In genomic region chr3:172515130-172515918, GRCh38 we compare ENCODE assay signal across 13 cellular contexts. TPM values are rescaled to one million over a fixed set of nuclear protein-coding genes. Genes with fewer than 3 reads are reported as not detected.
DNase-seq lines count a peak whose midpoint lies in the region; ATAC-seq, FAIRE-seq and TF ChIP-seq lines count a peak whose summit lies in the region.
"Had no signal": no experiment of that assay in that cellular context is flagged by ENCODE, and none has a peak within 500 bp of the region (broad histone marks: within the 10 kb centered on the region; RNA-seq: fewer than 3 reads in every experiment).

No MANE protein-coding gene starts in this region.

- peak overlapping the region; percentile 68 for H3K27ac ChIP-seq in DND-41 (ENCODE audit: low read length)
- peak overlapping the region; percentile 51 to 92 (median 70) for H3K27ac ChIP-seq in Peyer's patch
- H3K27ac ChIP-seq in neutrophil: peak overlapping the region; percentile 92

- no peak overlapping the region for H3K4me3 ChIP-seq in DND-41 (ENCODE audit: low read depth in 1 of 2, low read length in 2 of 2)
- no peak overlapping the region for H3K4me3 ChIP-seq in Peyer's patch
- peak overlapping the region; percentile 22 to 42 for H3K4me3 ChIP-seq in neutrophil (ENCODE audit: low read depth in 1 of 2, low read length in 1 of 2)

- peaks cover 84% of the 10 kb centered on the region for H3K36me3 ChIP-seq in DND-41 (ENCODE audit: insufficient read depth, low read length)
- peaks cover 0 to 43% (median 0%) of the 10 kb centered on the region in 3 donors for H3K36me3 ChIP-seq in Peyer's patch
- peaks cover 72% of the 10 kb centered on the region for H3K36me3 ChIP-seq in neutrophil

- peaks cover 44% of the 10 kb centered on the region for H3K36me3 Mint-ChIP-seq in effector memory CD8-positive, alpha-beta T cell (ENCODE audit: insufficient read depth)

- H2AFZ ChIP-seq in DND-41 (ENCODE audit: low read depth, low read length): no peak overlapping the region

- peak overlapping the region; percentile 7; the same call in 1 of the 2 replicates for H3K9ac ChIP-seq in DND-41 (ENCODE audit: low read depth, low read length)

- no peak for TF ChIP-seq CTCF in DND-41 (IDR thresholded peaks at IDR 0.05; ENCODE audit: borderline replicate concordance, extremely low read depth, low read length, poor library complexity, severe bottlenecking)
- no peak for TF ChIP-seq CTCF in Peyer's patch (IDR thresholded peaks at IDR 0.05)
- no peak for TF ChIP-seq CTCF in neutrophil (IDR thresholded peaks at IDR 0.05)

- H3K27me3 ChIP-seq in DND-41 (ENCODE audit: insufficient read depth, low read length, poor library complexity) (no peaks in the 10 kb centered on the region), Peyer's patch (no peaks in the 10 kb centered on the region), neutrophil (no peaks in the 10 kb centered on the region)

- H3K9me3 ChIP-seq in DND-41 (ENCODE audit: insufficient read depth, low read length, severe bottlenecking): no peaks in the 10 kb centered on the region
- no peaks in the 10 kb centered on the region for H3K9me3 ChIP-seq in Peyer's patch
- H3K9me3 ChIP-seq in neutrophil: no peaks in the 10 kb centered on the region

- no peak for TF ChIP-seq POLR2A in Peyer's patch (IDR thresholded peaks at IDR 0.05)

- H3K4me2 ChIP-seq in DND-41 (ENCODE audit: insufficient read depth, low read length): peak overlapping the region; percentile 31

- peaks cover 78% of the 10 kb centered on the region for H3K79me2 ChIP-seq in DND-41 (ENCODE audit: insufficient read depth, low read length)

- peaks cover 59 to 78% of the 10 kb centered on the region in 2 donors for H3K4me1 Mint-ChIP-seq in effector memory CD8-positive, alpha-beta T cell (ENCODE audit: low read depth in 2 of 2)

- peak overlapping the region; percentile 87 to 91 for H3K27ac Mint-ChIP-seq in effector memory CD8-positive, alpha-beta T cell

- no peak for ATAC-seq in DND-41 (ENCODE audit: insufficient read depth, low read depth)
- ATAC-seq in effector memory CD8-positive, alpha-beta T cell (replicated peaks): no peak
- ATAC-seq: HCT116 had no signal

- H3K9me3 Mint-ChIP-seq in effector memory CD8-positive, alpha-beta T cell: no peaks in the 10 kb centered on the region

- H4K20me1 ChIP-seq in DND-41 (ENCODE audit: insufficient read depth, low read length): no peaks in the 10 kb centered on the region; the same call in 1 of the 2 replicates

- H3K4me1 ChIP-seq in DND-41 (ENCODE audit: insufficient read depth, low read length) (peaks cover 90% of the 10 kb centered on the region), Peyer's patch (peaks cover 5 to 70% (median 18%) of the 10 kb centered on the region in 4 donors), neutrophil (ENCODE audit: control insufficient read depth in 1 of 2, insufficient read depth in 1 of 2, low read depth in 1 of 2, low read length in 1 of 2) (peaks cover 100% of the 10 kb centered on the region in 2 experiments)

- H3K27me3 Mint-ChIP-seq in effector memory CD8-positive, alpha-beta T cell: no peaks in the 10 kb centered on the region

- FAIRE-seq in RCC 7860 (lab: Jason Lieb, UNC): no peak

- H3K4me3 Mint-ChIP-seq in effector memory CD8-positive, alpha-beta T cell: peak overlapping the region; percentile 15 to 75

- DNase-seq in DND-41 (peak; percentile 47), Peyer's patch (no peak), Kasumi-1 (lab: John Stamatoyannopoulos, UW) (no peak), NCI-H1048 (lab: John Stamatoyannopoulos, UW) (no peak), NCI-H82 treated with DMSO at 0.1 percent for 48 hours (lab: John Stamatoyannopoulos, UW; ENCODE audit: unreplicated experiment) (no peak), RCC 7860 (ENCODE audit: low spot score) (no peak)
- DNase-seq in effector memory CD8-positive, alpha-beta T cell: no peak
- DNase-seq: activated effector memory CD4-positive, alpha-beta T cell treated with Interleukin-2 at 50 U/mL for 16 hours; left colon; NCI-H2107; SW 1271 had no signal

RNA-seq across cellular contexts. Expression of gene TNFSF10, which starts 7.9 kb away (rescaled TPM):
- 100 to 1,000 TPM in 3 of 4 donors, 10 to 100 TPM in 1; 52.0 to 229 (median 123) TPM for total RNA-seq in Peyer's patch

Comparison
In these comparisons a context has a peak if more than half of its experiments do, and no peak if none do; other contexts are left out.
1. H3K4me3 ChIP-seq: peak in neutrophil (2 of 2); none in DND-41 (0 of 2) and Peyer's patch (0 of 4).
2. Peak in every context shown above with its lines, with median percentiles within 50 percentile points of each other: H3K27ac ChIP-seq.